Comparison of ENCODE assay signal across 32 cellular contexts in genomic region chr13:30156270-30156669, GRCh38.
DNase-seq lines count a peak whose midpoint lies in the region; ATAC-seq, FAIRE-seq and TF ChIP-seq lines count a peak whose summit lies in the region.
"Had no signal": no experiment of that assay in that cellular context is flagged by ENCODE, and none has a peak within 500 bp of the region (broad histone marks: within the 10 kb centered on the region; RNA-seq: fewer than 3 reads in every experiment).

No MANE protein-coding gene starts in this region.

- peak overlapping the region in 1 of 8 donors; percentile 40 for H3K4me3 Mint-ChIP-seq in CD4-positive, alpha-beta memory T cell
- H3K4me3 Mint-ChIP-seq in activated CD8-positive, alpha-beta T cell treated with anti-CD3 and anti-CD28 coated beads, Interleukin-2, amount 10 ng/mL, durations not matched to agents 7 days and 5 days = no peak overlapping the region
- no peak overlapping the region for H3K4me3 Mint-ChIP-seq in progenitor cell of endocrine pancreas (ENCODE audit: low read depth)
- H3K4me3 Mint-ChIP-seq: activated B cell treated with CpG ODN at 0.5 μM for 24 hours; activated naive CD4-positive, alpha-beta T cell treated with anti-CD3 and anti-CD28 coated beads, Interleukin-2, amount 50 U/mL, for 24 hours; memory B cell had no signal

- H3K36me3 ChIP-seq in CD4-positive, alpha-beta memory T cell (ENCODE audit: insufficient read depth, low read length) = no peaks in the 10 kb centered on the region
- H3K36me3 ChIP-seq: brain microvascular endothelial cell, left lung, stomach, uterus had no signal

- H3K9me3 Mint-ChIP-seq in CD4-positive, alpha-beta memory T cell = no peaks in the 10 kb centered on the region
- no peaks in the 10 kb centered on the region for H3K9me3 Mint-ChIP-seq in activated CD8-positive, alpha-beta T cell treated with anti-CD3 and anti-CD28 coated beads, Interleukin-2, amount 10 ng/mL, durations not matched to agents 7 days and 5 days (ENCODE audit: insufficient read depth)
- H3K9me3 Mint-ChIP-seq in progenitor cell of endocrine pancreas (ENCODE audit: low read depth) = no peaks in the 10 kb centered on the region
- H3K9me3 Mint-ChIP-seq: activated B cell treated with CpG ODN at 0.5 μM for 24 hours; activated naive CD4-positive, alpha-beta T cell treated with anti-CD3 and anti-CD28 coated beads, Interleukin-2, amount 50 U/mL, for 24 hours; memory B cell had no signal

- FAIRE-seq in GM12892 (lab: Jason Lieb, UNC) = peak; percentile 81
- FAIRE-seq: GM18507, islet of Langerhans had no signal

- peaks cover 63% of the 10 kb centered on the region for H3K4me1 ChIP-seq in CD4-positive, alpha-beta memory T cell (ENCODE audit: insufficient read depth, low read length)
- H3K4me1 ChIP-seq: Caco-2, left lung, parathyroid adenoma, uterus had no signal

- no peaks in the 10 kb centered on the region for H3K9me3 ChIP-seq in CD4-positive, alpha-beta memory T cell (ENCODE audit: control insufficient read depth in 1 of 2, low read length in 2 of 2)
- H3K9me3 ChIP-seq: Caco-2, left lung, stomach, uterus had no signal

- H3K27ac ChIP-seq in CD4-positive, alpha-beta memory T cell (ENCODE audit: low read depth, low read length) = no peak overlapping the region
- no peak overlapping the region for H3K27ac ChIP-seq in RWPE1
- H3K27ac ChIP-seq: brain microvascular endothelial cell, left lung, parathyroid adenoma, stomach, uterus had no signal

- no peaks in the 10 kb centered on the region for H3K27me3 ChIP-seq in CD4-positive, alpha-beta memory T cell (ENCODE audit: insufficient read depth, low read length)
- H3K27me3 ChIP-seq: brain microvascular endothelial cell, uterus had no signal

- H3K27me3 Mint-ChIP-seq in CD4-positive, alpha-beta memory T cell = no peaks in the 10 kb centered on the region
- H3K27me3 Mint-ChIP-seq in activated CD8-positive, alpha-beta T cell treated with anti-CD3 and anti-CD28 coated beads, Interleukin-2, amount 10 ng/mL, durations not matched to agents 7 days and 5 days (ENCODE audit: low read depth) = peaks cover 3% of the 10 kb centered on the region
- peaks cover 41% of the 10 kb centered on the region for H3K27me3 Mint-ChIP-seq in progenitor cell of endocrine pancreas
- H3K27me3 Mint-ChIP-seq: activated naive CD4-positive, alpha-beta T cell treated with anti-CD3 and anti-CD28 coated beads, Interleukin-2, amount 50 U/mL, for 24 hours had no signal

- POLR2A ChIA-PET in CD4-positive, alpha-beta memory T cell (lab: Charles Lee; ENCODE audit: partially characterized antibody) = interaction anchor here (1.4 to 19.6 kb wide), 2 partner anchors 17 to 37 kb away, joined by 3 to 440 read pairs; no protein-coding TSS in a partner anchor
- POLR2A ChIA-PET in activated CD8-positive, alpha-beta T cell treated with anti-CD3 and anti-CD28 coated beads, Interleukin-2, amount 10 ng/mL, durations not matched to agents 7 days and 5 days (lab: Charles Lee) = interaction anchor here (0.7 to 1.5 kb wide), 2 partner anchors 24 to 151 kb away, joined by 3 to 5 read pairs; no protein-coding TSS in a partner anchor
- POLR2A ChIA-PET in RWPE1 (lab: Yijun Ruan, JAX; ENCODE audit: low non-redundant PET) = no interaction called here

- TF ChIP-seq CTCF in progenitor cell of endocrine pancreas (IDR thresholded peaks at IDR 0.05; ENCODE audit: unreplicated experiment) = no peak
- no peak for TF ChIP-seq CTCF in RWPE1 (conservative IDR thresholded peaks at IDR 0.05; ENCODE audit: low read depth)

- no peak for DNase-seq in CD4-positive, alpha-beta memory T cell
- DNase-seq in GM12892 (ENCODE audit: insufficient read length) = no peak
- DNase-seq in activated CD8-positive, alpha-beta T cell treated with anti-CD3 and anti-CD28 coated beads, Interleukin-2, amount 10 ng/mL, durations not matched to agents 7 days and 5 days = no peak
- DNase-seq in progenitor cell of endocrine pancreas (ENCODE audit: low spot score, unreplicated experiment) = no peak
- no peak for DNase-seq in cortex of kidney (lab: John Stamatoyannopoulos, UW)
- DNase-seq in RWPE1 (ENCODE audit: low spot score) = no peak
- no peak for DNase-seq in CD1c-positive myeloid dendritic cell (ENCODE audit: extremely low spot score)
- DNase-seq: ACHN; activated B cell treated with CpG ODN at 0.5 μM for 24 hours; activated CD4-positive, alpha-beta T cell treated with anti-CD3 and anti-CD28 coated beads, Interleukin-2, amount 50 U/mL, for 1 hour; amygdala; brain microvascular endothelial cell; Caco-2; DMS53; left lung; MV-4-11; NCI-H1436; NCI-H2081; NCI-H226; NCI-H526 treated with DMSO at 0.1 percent for 48 hours; right cardiac atrium; SIG-M5; stimulated activated CD8-positive, alpha-beta memory T cell treated with anti-CD3 and anti-CD28 coated beads, Interleukin-4, amount 100 ng/mL, for 48 hours; stomach; uterus had no signal

- no peak for ATAC-seq in activated CD8-positive, alpha-beta T cell treated with anti-CD3 and anti-CD28 coated beads, Interleukin-2, amount 10 ng/mL, durations not matched to agents 7 days and 5 days
- ATAC-seq: left lung, Panc1, right cardiac atrium had no signal

- CTCF ChIA-PET in CD4-positive, alpha-beta memory T cell (lab: Charles Lee; ENCODE audit: partially characterized antibody) = interaction anchor here (1.0 to 28.3 kb wide), 7 partner anchors 10 to 306 kb away, joined by 3 to 974 read pairs (median 6); no protein-coding TSS in a partner anchor
- CTCF ChIA-PET in activated CD8-positive, alpha-beta T cell treated with anti-CD3 and anti-CD28 coated beads, Interleukin-2, amount 10 ng/mL, durations not matched to agents 7 days and 5 days (lab: Charles Lee) = interaction anchor here (1.4 to 4.6 kb wide), 4 partner anchors 9 to 43 kb away, joined by 3 to 104 read pairs (median 37); no protein-coding TSS in a partner anchor
- CTCF ChIA-PET in RWPE1 (lab: Yijun Ruan, JAX) = interaction anchor here (3.3 kb wide), 1 partner anchor 24 kb away, joined by 18 read pairs; no protein-coding TSS in a partner anchor

- peaks cover 47 to 87% (median 64%) of the 10 kb centered on the region in 4 donors for H3K4me1 Mint-ChIP-seq in CD4-positive, alpha-beta memory T cell
- peaks cover 34% of the 10 kb centered on the region for H3K4me1 Mint-ChIP-seq in activated CD8-positive, alpha-beta T cell treated with anti-CD3 and anti-CD28 coated beads, Interleukin-2, amount 10 ng/mL, durations not matched to agents 7 days and 5 days (ENCODE audit: low read depth)
- no peaks in the 10 kb centered on the region for H3K4me1 Mint-ChIP-seq in progenitor cell of endocrine pancreas (ENCODE audit: low read depth)

- peak overlapping the region in 5 of 7 donors; percentile 24 to 89 (median 79) for H3K27ac Mint-ChIP-seq in CD4-positive, alpha-beta memory T cell
- peak overlapping the region; percentile 42 for H3K27ac Mint-ChIP-seq in activated CD8-positive, alpha-beta T cell treated with anti-CD3 and anti-CD28 coated beads, Interleukin-2, amount 10 ng/mL, durations not matched to agents 7 days and 5 days
- H3K27ac Mint-ChIP-seq in progenitor cell of endocrine pancreas = peak overlapping the region; percentile 46
- H3K27ac Mint-ChIP-seq: activated B cell treated with CpG ODN at 0.5 μM for 24 hours; activated naive CD4-positive, alpha-beta T cell treated with anti-CD3 and anti-CD28 coated beads, Interleukin-2, amount 50 U/mL, for 24 hours; B cell; memory B cell had no signal

- intact Hi-C loops in CD4-positive, alpha-beta memory T cell (cut with micrococcal nuclease) = no loop called here

- TF ChIP-seq POLR2A in GM12892 (IDR thresholded peaks at IDR 0.05; ENCODE audit: low read depth, low read length) = no peak

- H3K36me3 Mint-ChIP-seq in CD4-positive, alpha-beta memory T cell = no peaks in the 10 kb centered on the region
- no peaks in the 10 kb centered on the region for H3K36me3 Mint-ChIP-seq in activated CD8-positive, alpha-beta T cell treated with anti-CD3 and anti-CD28 coated beads, Interleukin-2, amount 10 ng/mL, durations not matched to agents 7 days and 5 days (ENCODE audit: low read depth)
- no peaks in the 10 kb centered on the region for H3K36me3 Mint-ChIP-seq in progenitor cell of endocrine pancreas (ENCODE audit: insufficient read depth)

- H3K4me3 ChIP-seq in CD4-positive, alpha-beta memory T cell (ENCODE audit: low read length in 2 of 2) = no peak overlapping the region
- H3K4me3 ChIP-seq: left lung, stomach, uterus had no signal
